ENCODE assay signal across 13 cellular contexts in the genomic region with DNA sequence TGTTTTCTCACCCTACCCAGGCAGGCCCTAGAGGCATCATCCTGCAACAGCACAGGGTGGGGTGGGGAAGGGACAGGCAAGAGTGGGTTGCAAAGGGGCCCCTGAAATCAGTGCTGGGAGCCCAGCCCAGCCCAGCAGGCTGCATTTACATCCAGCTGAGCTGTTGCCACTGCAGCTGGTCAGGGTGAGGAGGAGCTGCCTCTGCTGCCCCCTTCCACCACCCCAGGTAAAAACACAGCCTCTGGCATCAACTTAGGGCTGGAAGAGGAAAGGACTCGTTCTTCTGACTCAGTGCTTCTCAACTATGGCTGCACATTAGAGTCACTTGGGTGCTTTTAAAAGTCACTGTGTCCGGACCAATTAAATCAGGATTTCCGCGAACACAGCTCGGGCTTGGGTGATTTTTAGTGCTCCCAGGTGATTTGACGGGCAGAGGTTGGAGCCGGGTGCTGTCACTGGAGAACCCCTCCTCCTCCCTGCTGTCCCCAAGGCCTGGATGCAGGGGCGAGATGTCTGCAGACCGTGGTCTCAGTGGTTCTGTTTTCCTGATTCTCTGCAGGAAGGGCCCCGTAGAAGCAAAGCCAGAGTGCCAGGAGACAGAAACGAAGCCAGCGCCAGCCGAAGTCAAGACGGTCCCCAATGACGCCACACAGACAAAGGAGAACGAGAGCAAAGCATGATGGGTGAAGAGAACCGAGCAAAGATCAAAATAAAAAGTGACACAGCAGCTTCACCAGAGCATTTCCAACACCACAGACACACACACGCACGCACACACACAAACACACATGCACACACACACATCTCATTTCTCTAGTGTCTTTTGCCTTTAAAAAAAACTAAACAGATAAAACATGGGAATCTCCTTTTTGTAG. TPM values are rescaled to one million over a fixed set of nuclear protein-coding genes. Genes with fewer than 3 reads are reported as not detected.
DNase-seq lines count a peak whose midpoint lies in the region; ATAC-seq and TF ChIP-seq lines count a peak whose summit lies in the region.
"Had no signal": no experiment of that assay in that cellular context is flagged by ENCODE, and none has a peak within 500 bp of the region (broad histone marks: within the 10 kb centered on the region; RNA-seq: fewer than 3 reads in every experiment).

No MANE protein-coding gene starts in this region.

- H3K9me3 Mint-ChIP-seq in HFFc6: peaks cover 5% of the 10 kb centered on the region
- H3K9me3 Mint-ChIP-seq: activated CD4-positive, alpha-beta T cell treated with anti-CD3 and anti-CD28 coated beads, Interleukin-2, amount 10 ng/mL, durations not matched to agents 7 days and 5 days; activated naive CD8-positive, alpha-beta T cell treated with anti-CD3 and anti-CD28 coated beads, Interleukin-2, amount 10 ng/mL, durations not matched to agents 7 days and 5 days; IgD-negative memory B cell; stimulated activated naive CD8-positive, alpha-beta T cell treated with anti-CD3 and anti-CD28 coated beads, Interleukin-15, amount 100 ng/mL, for 72 hours had no signal

- H3K27ac Mint-ChIP-seq in HFFc6: no peak overlapping the region
- H3K27ac Mint-ChIP-seq: activated CD4-positive, alpha-beta T cell treated with anti-CD3 and anti-CD28 coated beads, Interleukin-2, amount 10 ng/mL, durations not matched to agents 7 days and 5 days; activated naive CD8-positive, alpha-beta T cell treated with anti-CD3 and anti-CD28 coated beads, Interleukin-2, amount 10 ng/mL, durations not matched to agents 7 days and 5 days; stimulated activated naive CD8-positive, alpha-beta T cell treated with anti-CD3 and anti-CD28 coated beads, Interleukin-15, amount 100 ng/mL, for 72 hours had no signal

- no peaks in the 10 kb centered on the region for H3K36me3 Mint-ChIP-seq in HFFc6 (ENCODE audit: low read depth)
- H3K36me3 Mint-ChIP-seq: activated naive CD8-positive, alpha-beta T cell treated with anti-CD3 and anti-CD28 coated beads, Interleukin-2, amount 10 ng/mL, durations not matched to agents 7 days and 5 days had no signal

- no peak overlapping the region; the same call in 1 of the 2 replicates for H3K4me3 Mint-ChIP-seq in HFFc6
- H3K4me3 Mint-ChIP-seq: activated CD4-positive, alpha-beta T cell treated with anti-CD3 and anti-CD28 coated beads, Interleukin-2, amount 10 ng/mL, durations not matched to agents 7 days and 5 days; activated naive CD8-positive, alpha-beta T cell treated with anti-CD3 and anti-CD28 coated beads, Interleukin-2, amount 10 ng/mL, durations not matched to agents 7 days and 5 days; IgD-negative memory B cell; stimulated activated naive CD8-positive, alpha-beta T cell treated with anti-CD3 and anti-CD28 coated beads, Interleukin-15, amount 100 ng/mL, for 72 hours had no signal

- H3K4me1 Mint-ChIP-seq in HFFc6 (ENCODE audit: low read depth): no peaks in the 10 kb centered on the region
- H3K4me1 Mint-ChIP-seq: activated CD4-positive, alpha-beta T cell treated with anti-CD3 and anti-CD28 coated beads, Interleukin-2, amount 10 ng/mL, durations not matched to agents 7 days and 5 days; IgD-negative memory B cell; stimulated activated naive CD8-positive, alpha-beta T cell treated with anti-CD3 and anti-CD28 coated beads, Interleukin-15, amount 100 ng/mL, for 72 hours had no signal

- ATAC-seq in HG02678 (IDR thresholded peaks at IDR 0.05; ENCODE audit: unreplicated experiment): no peak
- ATAC-seq: stimulated activated naive CD8-positive, alpha-beta T cell treated with anti-CD3 and anti-CD28 coated beads, Interleukin-15, amount 100 ng/mL, for 72 hours had no signal

- peak overlapping the region; percentile 46 for H3K27ac ChIP-seq in caudate nucleus (ENCODE audit: low read depth, low read length)
- H3K27ac ChIP-seq: esophagus squamous epithelium had no signal

- peaks cover 9% of the 10 kb centered on the region for H3K27me3 Mint-ChIP-seq in HFFc6 (ENCODE audit: insufficient read depth)
- H3K27me3 Mint-ChIP-seq: activated CD4-positive, alpha-beta T cell treated with anti-CD3 and anti-CD28 coated beads, Interleukin-2, amount 10 ng/mL, durations not matched to agents 7 days and 5 days; activated naive CD8-positive, alpha-beta T cell treated with anti-CD3 and anti-CD28 coated beads, Interleukin-2, amount 10 ng/mL, durations not matched to agents 7 days and 5 days; stimulated activated naive CD8-positive, alpha-beta T cell treated with anti-CD3 and anti-CD28 coated beads, Interleukin-15, amount 100 ng/mL, for 72 hours had no signal

- no peak; the same call in 1 of the 2 replicates for TF ChIP-seq CTCF in HFFc6 (IDR thresholded peaks at IDR 0.05)

- DNase-seq in EH (ENCODE audit: low read depth) (peak; percentile 3), NAMALWA (ENCODE audit: low spot score) (peak; percentile 7), caudate nucleus (lab: John Stamatoyannopoulos, UW) (peak in 21 of 61 donors; percentile 12 to 58 (median 28)), mesenteric fat pad (ENCODE audit: low spot score) (peak; percentile 55), EL (no peak), NCI-H345 (lab: John Stamatoyannopoulos, UW) (no peak), HFFc6 (no peak)
- DNase-seq: activated CD4-positive, alpha-beta T cell treated with anti-CD3 and anti-CD28 coated beads, Interleukin-2, amount 10 ng/mL, durations not matched to agents 7 days and 5 days; activated naive CD8-positive, alpha-beta T cell treated with anti-CD3 and anti-CD28 coated beads, Interleukin-2, amount 10 ng/mL, durations not matched to agents 7 days and 5 days; esophagus squamous epithelium; stimulated activated naive CD8-positive, alpha-beta T cell treated with anti-CD3 and anti-CD28 coated beads, Interleukin-15, amount 100 ng/mL, for 72 hours had no signal

RNA-seq across cellular contexts. Expression of gene TTC12, which starts 39.4 kb away (rescaled TPM):
- total RNA-seq in mesenteric fat pad: 2.7 TPM
- total RNA-seq in HFFc6 (2021; fragmentation: NEBNext Ultra II Directional; extraction: Animal tissue kit (Norgen Biotek cat#: 25700)): 10 to 100 TPM in 2 of 6 experiments, 1 to 10 TPM in 4; 7.4 to 11.4 (median 9.5) TPM

Comparison
In these comparisons a context has a peak if more than half of its experiments do, and no peak if none do; other contexts are left out.
1. DNase-seq: peak in EH (single experiment), NAMALWA (single experiment) and mesenteric fat pad (single experiment); none in EL (single experiment), NCI-H345 (single experiment) and HFFc6 (single experiment).